31 cellular contexts compared by ENCODE assay signal in the genomic region with DNA sequence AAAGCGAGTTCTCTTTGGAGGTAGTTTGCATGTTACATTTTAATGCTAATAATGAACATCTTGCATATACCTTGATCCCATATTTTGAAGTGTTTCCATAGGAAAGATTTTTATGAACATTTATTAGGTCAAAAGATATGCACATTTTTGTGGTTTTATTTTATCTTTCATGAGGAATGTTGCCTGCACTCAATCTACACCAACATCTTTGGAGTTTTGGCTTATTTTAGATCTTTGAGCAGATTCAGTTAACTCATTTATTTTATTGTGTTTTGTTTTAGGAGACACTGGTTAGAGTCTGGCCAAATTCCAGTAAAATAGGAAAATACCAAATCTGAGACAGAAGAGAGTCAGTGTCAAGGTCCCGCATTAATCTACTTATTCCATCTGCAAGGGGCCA.
"Had no signal": no experiment of that assay in that cellular context is flagged by ENCODE, and none has a peak within 500 bp of the region (broad histone marks: within the 10 kb centered on the region; RNA-seq: fewer than 3 reads in every experiment).

No MANE protein-coding gene starts in this region.

- H3K4me1 ChIP-seq: adrenal gland, ascending aorta, body of pancreas, breast epithelium had no signal

- ATAC-seq: activated naive CD4-positive, alpha-beta T cell treated with anti-CD3 and anti-CD28 coated beads, Interleukin-2, amount 50 U/mL, for 72 hours; activated naive CD8-positive, alpha-beta T cell treated with anti-CD3 and anti-CD28 coated beads, Interleukin-2, amount 50 U/mL, for 24 hours; activated T-cell treated with anti-CD3 and anti-CD28 coated beads, Interleukin-2, amount 50 U/mL, for 4 hours; activated T-cell treated with anti-CD3 and anti-CD28 coated beads, Interleukin-2, amount 50 U/mL, for 72 hours; activated T-helper 17 cell treated with anti-CD3 and anti-CD28 coated beads, Interleukin-2, amount 50 U/mL, for 72 hours; body of pancreas had no signal

- H3K27me3 ChIP-seq: adrenal gland, ascending aorta, body of pancreas, brain microvascular endothelial cell, breast epithelium, cardiac muscle cell had no signal

- H3K27ac ChIP-seq: adrenal gland, ascending aorta, body of pancreas, brain microvascular endothelial cell, breast epithelium, cardiac muscle cell had no signal

- DNase-seq: activated effector memory CD4-positive, alpha-beta T cell treated with anti-CD3 and anti-CD28 coated beads, Interleukin-2, amount 50 U/mL, for 16 hours; activated effector memory CD4-positive, alpha-beta T cell treated with Interleukin-2 at 50 U/mL for 16 hours; activated gamma-delta T cell; activated gamma-delta T cell treated with Interleukin-2 at 50 U/mL for 16 hours; activated naive CD4-positive, alpha-beta T cell; activated naive CD4-positive, alpha-beta T cell treated with anti-CD3 and anti-CD28 coated beads for 36 hours; activated naive CD4-positive, alpha-beta T cell treated with anti-CD3 and anti-CD28 coated beads, Interleukin-2, amount 10 ng/mL, durations not matched to agents 7 days and 5 days; activated naive CD4-positive, alpha-beta T cell treated with anti-CD3 and anti-CD28 coated beads, Interleukin-2, amount 50 U/mL, for 16 hours; activated naive CD4-positive, alpha-beta T cell treated with Interleukin-2 at 50 U/mL for 16 hours; activated naive CD8-positive, alpha-beta T cell treated with anti-CD3 and anti-CD28 coated beads for 36 hours; activated naive CD8-positive, alpha-beta T cell treated with anti-CD3 and anti-CD28 coated beads, Interleukin-2, amount 10 ng/mL, durations not matched to agents 7 days and 5 days; activated naive CD8-positive, alpha-beta T cell treated with anti-CD3 and anti-CD28 coated beads, Interleukin-2, amount 50 U/mL, for 24 hours; activated T-cell treated with anti-CD3 and anti-CD28 coated beads, Interleukin-2, amount 50 U/mL, for 24 hours; activated T-cell treated with anti-CD3 and anti-CD28 coated beads, Interleukin-2, amount 50 U/mL, for 4 hours; activated T-cell treated with anti-CD3 and anti-CD28 coated beads, Interleukin-2, amount 50 U/mL, for 48 hours; activated T-cell treated with anti-CD3 and anti-CD28 coated beads, Interleukin-2, amount 50 U/mL, for 72 hours; adrenal gland; amniotic stem cell; amygdala; anterior cingulate cortex; aorta; body of pancreas; brain microvascular endothelial cell; caudate nucleus; central memory CD4-positive, alpha-beta T cell; cerebellar nuclear complex had no signal

- H3K9me3 ChIP-seq: adrenal gland, ascending aorta, body of pancreas, breast epithelium had no signal

- H3K36me3 ChIP-seq: adrenal gland, ascending aorta, brain microvascular endothelial cell, breast epithelium, cardiac muscle cell had no signal

- H3K4me3 ChIP-seq: adrenal gland, ascending aorta, body of pancreas, breast epithelium, cardiac muscle cell had no signal
